In genomic region chr14:105253329-105253682, GRCh38 we compare ENCODE assay signal across 17 cellular contexts.
"Had no signal": no experiment of that assay in that cellular context is flagged by ENCODE, and none has a peak within 500 bp of the region (broad histone marks: within the 10 kb centered on the region; RNA-seq: fewer than 3 reads in every experiment).

No MANE protein-coding gene starts in this region.

- DNase-seq: effector memory CD4-positive, alpha-beta T cell; heart left ventricle; hippocampal formation; left colon; left ventricle myocardium superior; mesenchymal stem cell; midbrain; naive B cell; stimulated activated CD4-positive, alpha-beta T cell treated with anti-CD3 and anti-CD28 coated beads, Interleukin-2, amount 100 ng/mL, for 48 hours; stimulated activated naive CD8-positive, alpha-beta T cell treated with anti-CD3 and anti-CD28 coated beads, Interleukin-15, Interleukin-2, amounts not matched to agents 100 U/mL and 50 U/mL, for 24 hours; thyroid gland had no signal

- H3K27me3 Mint-ChIP-seq: naive B cell had no signal

- H3K4me3 ChIP-seq: heart left ventricle, lung, smooth muscle cell, suprapubic skin, thyroid gland had no signal

- H3K27me3 ChIP-seq: heart left ventricle, suprapubic skin, thyroid gland had no signal

- H3K9me3 Mint-ChIP-seq: naive B cell, nephron had no signal

- H3K9me3 ChIP-seq: heart left ventricle, suprapubic skin, thyroid gland had no signal

- H3K27ac Mint-ChIP-seq: nephron had no signal

- H3K27ac ChIP-seq: heart left ventricle, suprapubic skin, thyroid gland had no signal

- ATAC-seq: esophagus mucosa; heart left ventricle; left colon; left ventricle myocardium superior; right cardiac atrium; stimulated activated naive CD8-positive, alpha-beta T cell treated with anti-CD3 and anti-CD28 coated beads, Interleukin-15, Interleukin-2, amounts not matched to agents 100 U/mL and 50 U/mL, for 24 hours had no signal

- H3K4me3 Mint-ChIP-seq: naive B cell, nephron had no signal

- H3K4me2 ChIP-seq: smooth muscle cell had no signal
